ENCODE assay signal across 8 cellular contexts in the genomic region with DNA sequence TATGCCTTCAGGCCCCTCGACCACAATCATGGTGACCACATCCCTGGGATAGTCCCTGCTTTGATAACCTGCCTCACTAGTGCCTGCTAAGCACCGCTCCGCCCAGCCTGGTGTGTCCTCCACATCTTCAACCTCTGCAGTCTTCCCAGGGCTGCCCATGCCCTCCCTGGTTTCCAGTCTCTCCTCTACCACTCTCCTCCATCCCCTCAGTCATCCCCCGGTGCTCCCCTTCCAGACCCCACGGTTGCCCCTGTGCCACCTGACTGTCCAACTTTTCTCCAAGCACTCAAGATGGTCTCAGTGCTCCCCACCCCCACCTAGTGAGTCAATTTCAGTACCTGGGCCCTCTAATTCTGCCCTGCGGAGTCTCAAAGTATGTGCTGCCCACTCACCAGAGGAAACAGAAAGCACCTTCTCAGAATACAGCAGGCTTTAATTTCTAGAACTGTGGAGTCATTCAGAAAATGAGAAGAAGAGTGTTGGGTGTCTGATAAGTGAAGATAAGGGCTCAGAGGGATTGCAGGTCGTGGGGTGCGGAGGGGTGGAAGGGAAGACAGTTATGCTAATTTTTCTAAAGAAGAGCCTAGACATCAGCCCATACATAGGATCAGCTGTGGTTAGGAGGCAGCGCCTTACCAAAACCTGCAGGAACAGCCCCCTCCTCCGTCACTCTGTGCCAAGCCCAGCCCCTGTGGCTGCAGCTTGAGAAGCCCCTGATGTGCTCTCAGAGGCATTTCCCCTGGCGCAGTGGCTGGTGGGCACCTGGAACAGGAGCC. TPM values are rescaled to one million over a fixed set of nuclear protein-coding genes. Genes with fewer than 3 reads are reported as not detected.
DNase-seq lines count a peak whose midpoint lies in the region; ATAC-seq and TF ChIP-seq lines count a peak whose summit lies in the region.

No MANE protein-coding gene starts in this region.

- no peaks in the 10 kb centered on the region for H3K9me3 Mint-ChIP-seq in T-helper 2 cell treated with Interferon-gamma antibody and Interleukin-4, amounts not matched to agents 5 μg/mL and 100 μg/mL, for 36 hours

- peaks cover 74% of the 10 kb centered on the region for H3K4me1 Mint-ChIP-seq in T-helper 2 cell treated with Interferon-gamma antibody and Interleukin-4, amounts not matched to agents 5 μg/mL and 100 μg/mL, for 36 hours (ENCODE audit: low read depth)

- peaks cover 5% of the 10 kb centered on the region for H3K4me1 ChIP-seq in mammary epithelial cell (ENCODE audit: insufficient read depth, low read length)

- TF ChIP-seq POLR2A in GM15510 (IDR thresholded peaks at IDR 0.05; ENCODE audit: borderline replicate concordance, extremely low read depth, insufficient read length) = peak; percentile 67

- CTCF ChIA-PET in mammary epithelial cell (lab: Charles Lee; ENCODE audit: low non-redundant PET) = no interaction called here

- intact Hi-C loops in mammary epithelial cell (cut with micrococcal nuclease) (no loop called here), sciatic nerve (cut with DNase I) (no loop called here)

- no peaks in the 10 kb centered on the region for H3K9me3 ChIP-seq in mammary epithelial cell (replicated peaks; ENCODE audit: insufficient read depth, low read length)

- H3K27me3 ChIP-seq in layer of hippocampus (ENCODE audit: control insufficient read depth, insufficient read depth, low read length) (no peaks in the 10 kb centered on the region), mammary epithelial cell (ENCODE audit: insufficient read depth, low read length) (no peaks in the 10 kb centered on the region)

- H3K4me3 ChIP-seq in mammary epithelial cell (replicated peaks in 1 of 3; ENCODE audit: insufficient read depth in 1 of 3, low read depth in 2 of 3, low read length in 3 of 3) = no peak overlapping the region

- no peaks in the 10 kb centered on the region for H3K36me3 ChIP-seq in mammary epithelial cell (ENCODE audit: insufficient read depth, low read length)

- dilution Hi-C loops in mammary epithelial cell (cut with HindIII; ENCODE audit: low sequenced_read_pairs) = no loop called here

- no TSS peak for BruUV-seq in mammary epithelial cell (replicated peaks; lab: Mats Ljungman, UMichigan)

- H3K9ac ChIP-seq in mammary epithelial cell (ENCODE audit: insufficient read depth, low read length) = no peak overlapping the region

- no peaks in the 10 kb centered on the region for H3K27me3 Mint-ChIP-seq in T-helper 2 cell treated with Interferon-gamma antibody and Interleukin-4, amounts not matched to agents 5 μg/mL and 100 μg/mL, for 36 hours (ENCODE audit: low read depth)

- H3K36me3 Mint-ChIP-seq in T-helper 2 cell treated with Interferon-gamma antibody and Interleukin-4, amounts not matched to agents 5 μg/mL and 100 μg/mL, for 36 hours (ENCODE audit: low read depth) = peaks cover 34% of the 10 kb centered on the region

- H3K4me2 ChIP-seq in mammary epithelial cell (ENCODE audit: insufficient read depth, low read depth, low read length) = no peak overlapping the region

- no peaks in the 10 kb centered on the region for H4K20me1 ChIP-seq in mammary epithelial cell (ENCODE audit: insufficient read depth, low read length)

- peak overlapping the region; percentile 35 for H3K27ac ChIP-seq in layer of hippocampus (ENCODE audit: low read depth, low read length)
- H3K27ac ChIP-seq in mammary epithelial cell (ENCODE audit: insufficient read depth, low read depth, low read length) = no peak overlapping the region

- peak overlapping the region; percentile 99 for H3K27ac Mint-ChIP-seq in T-helper 2 cell treated with Interferon-gamma antibody and Interleukin-4, amounts not matched to agents 5 μg/mL and 100 μg/mL, for 36 hours

- no peaks in the 10 kb centered on the region for H3K79me2 ChIP-seq in mammary epithelial cell (ENCODE audit: insufficient read depth, low read length)

- no peak overlapping the region for H2AFZ ChIP-seq in mammary epithelial cell (ENCODE audit: low read depth, low read length)

- DNase-seq in T-helper 2 cell treated with Interferon-gamma antibody and Interleukin-4, amounts not matched to agents 5 μg/mL and 100 μg/mL, for 36 hours (ENCODE audit: low spot score) = peak; percentile 87
- DNase-seq in G401 (ENCODE audit: low spot score) = no peak
- DNase-seq in DMS79 (lab: John Stamatoyannopoulos, UW) = no peak
- DNase-seq in mammary epithelial cell = no peak
- no peak for DNase-seq in sciatic nerve (ENCODE audit: low spot score)

- TF ChIP-seq CTCF in mammary epithelial cell (conservative IDR thresholded peaks at IDR 0.05 in 1 of 2, IDR thresholded peaks at IDR 0.05 in 1 of 2; ENCODE audit: extremely low read depth in 1 of 2, insufficient read depth in 1 of 2, low read depth in 1 of 2, low read length in 2 of 2) = no peak

- in situ Hi-C loops in G401 (cut with HindIII; ENCODE audit: low sequenced_read_pairs) (no loop called here), mammary epithelial cell (cut with MboI; ENCODE audit: low sequenced_read_pairs in 2 of 2) (no loop called here)

- peak; percentile 54 for ATAC-seq in HG02678 (IDR thresholded peaks at IDR 0.05; ENCODE audit: unreplicated experiment)
- no peak for ATAC-seq in sciatic nerve

- peak overlapping the region; percentile 97 for H3K4me3 Mint-ChIP-seq in T-helper 2 cell treated with Interferon-gamma antibody and Interleukin-4, amounts not matched to agents 5 μg/mL and 100 μg/mL, for 36 hours

- WGBS in mammary epithelial cell (ENCODE audit: low coverage, missing lambda C conversion rate) = 84% methylated on average over 10 of the region's 11 CpGs

RNA-seq across cellular contexts. Expression of a gene that starts 53.6 kb away (rescaled TPM):
- 27.7 and 28.1 TPM in 2 replicates for total RNA-seq in G401 (2014; rRNA removed; shearing (Covaris generic))
- 100 to 1,000 TPM in 1 of 2 donors, 10 to 100 TPM in 1; 68.3 to 115 TPM for total RNA-seq in mammary epithelial cell
- 55.2 TPM for polyA plus RNA-seq in mammary epithelial cell
- 149 TPM for polyA minus RNA-seq in mammary epithelial cell
- total RNA-seq in sciatic nerve = 59.5 TPM
